In genomic region chr2:106176446-106177110, GRCh38 we compare ENCODE assay signal across 17 cellular contexts.
"Had no signal": no experiment of that assay in that cellular context is flagged by ENCODE, and none has a peak within 500 bp of the region (broad histone marks: within the 10 kb centered on the region; RNA-seq: fewer than 3 reads in every experiment).

No MANE protein-coding gene starts in this region.

- H3K9me3 Mint-ChIP-seq: activated T-cell treated with anti-CD3 and anti-CD28 coated beads, Interleukin-2, amount 50 U/mL, for 72 hours; neural crest cell; T-helper 1 cell treated with Interleukin-12 subunit alpha and Interleukin-12 subunit beta and Interleukin-4 antibody, amounts not matched to agents 30 μg/mL and 1 μg/mL, for 36 hours had no signal

- H3K4me3 Mint-ChIP-seq: activated T-cell treated with anti-CD3 and anti-CD28 coated beads, Interleukin-2, amount 50 U/mL, for 72 hours; neural crest cell; T-helper 1 cell treated with Interleukin-12 subunit alpha and Interleukin-12 subunit beta and Interleukin-4 antibody, amounts not matched to agents 30 μg/mL and 1 μg/mL, for 36 hours had no signal

- H3K9me3 ChIP-seq: colonic mucosa, heart left ventricle, tibial artery had no signal

- H3K27me3 ChIP-seq: cardiac muscle cell, colonic mucosa, heart left ventricle, tibial artery had no signal

- H3K36me3 ChIP-seq: cardiac muscle cell, colonic mucosa, heart left ventricle, tibial artery had no signal

- FAIRE-seq: astrocyte, frontal cortex, kidney had no signal

- H3K27ac Mint-ChIP-seq: activated T-cell treated with anti-CD3 and anti-CD28 coated beads, Interleukin-2, amount 50 U/mL, for 72 hours; T-helper 1 cell treated with Interleukin-12 subunit alpha and Interleukin-12 subunit beta and Interleukin-4 antibody, amounts not matched to agents 30 μg/mL and 1 μg/mL, for 36 hours had no signal

- H3K4me1 ChIP-seq: colonic mucosa had no signal

- DNase-seq: activated CD4-positive, alpha-beta T cell treated with anti-CD3 and anti-CD28 coated beads, Interleukin-2, amount 50 U/mL, for 4 hours; activated T-cell treated with anti-CD3 and anti-CD28 coated beads, Interleukin-2, amount 50 U/mL, for 72 hours; colonic mucosa; heart left ventricle; kidney; mesendoderm; stimulated activated CD4-positive, alpha-beta T cell treated with anti-CD3 and anti-CD28 coated beads, Interleukin-12 subunit alpha, Interleukin-12 subunit beta, amount 100 ng/mL, for 4 hours; stimulated activated CD4-positive, alpha-beta T cell treated with anti-CD3 and anti-CD28 coated beads, Interleukin-2, amount 100 ng/mL, for 48 hours; stimulated activated CD8-positive, alpha-beta memory T cell treated with anti-CD3 and anti-CD28 coated beads, Interleukin-4, amount 100 ng/mL, for 48 hours; tibial artery had no signal

- ATAC-seq: activated CD4-positive, CD25-positive, alpha-beta regulatory T cell treated with anti-CD3 and anti-CD28 coated beads, Interleukin-2, amount 50 U/mL, for 24 hours; activated T-cell treated with anti-CD3 and anti-CD28 coated beads, Interleukin-2, amount 50 U/mL, for 72 hours; heart left ventricle; sciatic nerve had no signal

- H3K4me3 ChIP-seq: cardiac muscle cell, colonic mucosa, heart left ventricle, tibial artery had no signal

- H3K27ac ChIP-seq: cardiac muscle cell, colonic mucosa, heart left ventricle, tibial artery had no signal
